Comparison of ENCODE assay signal across 15 cellular contexts in the genomic region with DNA sequence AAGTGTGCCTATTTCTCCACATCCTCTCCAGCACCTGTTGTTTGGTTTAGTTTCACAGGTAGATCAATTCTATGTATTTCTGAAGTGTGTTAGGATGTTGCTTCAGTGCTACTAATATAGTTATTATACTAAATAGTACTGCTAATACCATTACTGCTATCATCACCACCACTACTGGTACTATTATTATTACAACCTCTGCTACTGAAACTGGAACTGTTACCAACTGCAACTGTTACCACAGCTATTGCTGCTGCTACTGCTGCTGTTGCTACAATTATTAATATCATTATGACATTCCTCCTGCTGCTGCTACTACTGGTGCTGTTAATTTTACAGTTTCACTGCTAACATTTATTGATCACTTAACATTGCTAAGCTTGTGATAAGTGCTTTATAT. TPM values are rescaled to one million over a fixed set of nuclear protein-coding genes. Genes with fewer than 3 reads are reported as not detected.
DNase-seq lines count a peak whose midpoint lies in the region; ATAC-seq, FAIRE-seq and TF ChIP-seq lines count a peak whose summit lies in the region.
"Had no signal": no experiment of that assay in that cellular context is flagged by ENCODE, and none has a peak within 500 bp of the region (broad histone marks: within the 10 kb centered on the region; RNA-seq: fewer than 3 reads in every experiment).

No MANE protein-coding gene starts in this region.

- SMC1A ChIA-PET in GM12878 (lab: Charles Lee; ENCODE audit: uncharacterized antibody, unreplicated experiment) = interaction anchor here (1.3 kb wide), 1 partner anchor 29 kb away, joined by 3 read pairs; no protein-coding TSS in a partner anchor

- no peaks in the 10 kb centered on the region; a peak in 1 of 4 replicates for H3K27me3 ChIP-seq in GM12878 (replicated peaks in 1 of 2; ENCODE audit: control insufficient read depth in 2 of 2, insufficient read depth in 2 of 2, low read length in 1 of 2)
- no peaks in the 10 kb centered on the region for H3K27me3 ChIP-seq in SK-N-SH (ENCODE audit: insufficient read depth)

- H3K9me2 ChIP-seq in SK-N-SH = no peaks in the 10 kb centered on the region

- RAD21 ChIA-PET in GM12878 (lab: Charles Lee; ENCODE audit: unreplicated experiment) = no interaction called here

- TF ChIP-seq CTCF in GM12878 (IDR thresholded peaks at IDR 0.05 in 2 of 3, conservative IDR thresholded peaks at IDR 0.05 in 1 of 3; ENCODE audit: control insufficient read depth in 2 of 3, extremely low read depth in 1 of 3, insufficient read depth in 1 of 3, low read depth in 3 of 3, low read length in 3 of 3) (no peak), SK-N-SH (IDR thresholded peaks at IDR 0.05) (no peak)

- peak in 1 of 2 experiments; percentile 39; a peak in 1 of 4 replicates for TF ChIP-seq EP300 in GM12878 (IDR thresholded peaks at IDR 0.05; ENCODE audit: borderline replicate concordance in 1 of 2, control insufficient read depth in 1 of 2, low read depth in 2 of 2, low read length in 2 of 2)
- TF ChIP-seq EP300 in SK-N-SH (IDR thresholded peaks at IDR 0.05; ENCODE audit: borderline replicate concordance in 1 of 2, low read depth in 1 of 2, low read length in 1 of 2) = no peak

- H3K4me2 ChIP-seq in GM12878 (ENCODE audit: control insufficient read depth, insufficient read depth) (no peak overlapping the region), SK-N-SH (no peak overlapping the region)

- POLR2A ChIA-PET in GM12878 (lab: Charles Lee) (interaction anchor here (0.7 kb wide), 1 partner anchor 76 kb away, joined by 4 read pairs; no protein-coding TSS in a partner anchor), SK-N-SH (lab: Yijun Ruan, JAX) (no interaction called here)

- BruUV-seq in GM12878 (replicated peaks; lab: Mats Ljungman, UMichigan) = no TSS peak

- no peak overlapping the region for H2AFZ ChIP-seq in GM12878 (ENCODE audit: control insufficient read depth, low read depth, low read length)
- H2AFZ ChIP-seq in SK-N-SH (ENCODE audit: low read depth) = no peak overlapping the region

- no peak overlapping the region for H3K4me3 ChIP-seq in GM12878
- H3K4me3 ChIP-seq in SK-N-SH (ENCODE audit: low read depth in 2 of 2, low read length in 1 of 2) = no peak overlapping the region
- H3K4me3 ChIP-seq: lower lobe of right lung, skin epidermis, tibial artery had no signal

- H3K9ac ChIP-seq in GM12878 (ENCODE audit: control insufficient read depth, insufficient read depth, low read length) (no peak overlapping the region), SK-N-SH (no peak overlapping the region)

- in situ Hi-C loops in GM12878 (cut with MboI) = no loop called here

- peak; percentile 27 for FAIRE-seq in GM12878 (lab: Jason Lieb, UNC)

- no peak for TF ChIP-seq RAD21 in GM12878 (IDR thresholded peaks at IDR 0.05; ENCODE audit: insufficient read depth, low read depth, low read length)
- TF ChIP-seq RAD21 in SK-N-SH (IDR thresholded peaks at IDR 0.05; ENCODE audit: low read length) = no peak

- CTCF ChIA-PET in GM12878 (lab: Yijun Ruan, JAX) = interaction anchor here (1.2 to 3.2 kb wide), 5 partner anchors 9 to 279 kb away, joined by 3 to 17 read pairs (median 7); a partner anchor contains a TSS
- CTCF ChIA-PET in SK-N-SH (lab: Yijun Ruan, JAX) = interaction anchor here (3.6 to 3.7 kb wide), 2 partner anchors 10 to 31 kb away, joined by 15 to 19 read pairs; no protein-coding TSS in a partner anchor

- H3K27ac ChIP-seq in GM12878 (ENCODE audit: control insufficient read depth, insufficient read depth) (no peak overlapping the region), SK-N-SH (ENCODE audit: low read depth in 2 of 2, low read length in 1 of 2) (no peak overlapping the region)
- H3K27ac ChIP-seq: lower lobe of right lung, skin epidermis, tibial artery had no signal

- H4K20me1 ChIP-seq in GM12878 (ENCODE audit: control insufficient read depth, insufficient read depth) (no peaks in the 10 kb centered on the region), SK-N-SH (ENCODE audit: insufficient read depth) (no peaks in the 10 kb centered on the region)

- ATAC-seq in GM18907 (IDR thresholded peaks at IDR 0.05; ENCODE audit: unreplicated experiment) = peak; percentile 88
- ATAC-seq in GM21528 (IDR thresholded peaks at IDR 0.05; ENCODE audit: low FRiP score, unreplicated experiment) = peak; percentile 95
- ATAC-seq in HG03066 (IDR thresholded peaks at IDR 0.05; ENCODE audit: low read depth, unreplicated experiment) = peak; percentile 99
- peak; percentile 91 for ATAC-seq in GM12878
- ATAC-seq: lower lobe of right lung had no signal

- intact Hi-C loops in GM12878 (cut with micrococcal nuclease; ENCODE audit: unreplicated experiment) = no loop called here

- H3K36me3 ChIP-seq in GM12878 (ENCODE audit: control insufficient read depth in 2 of 2, insufficient read depth in 2 of 2, low read length in 1 of 2) (no peaks in the 10 kb centered on the region), SK-N-SH (replicated peaks in 1 of 2; ENCODE audit: control insufficient read depth in 1 of 2, insufficient read depth in 2 of 2, low read length in 1 of 2) (no peaks in the 10 kb centered on the region)
- H3K36me3 ChIP-seq: lower lobe of right lung, tibial artery had no signal

- no peaks in the 10 kb centered on the region for H3K79me2 ChIP-seq in GM12878 (ENCODE audit: control insufficient read depth, insufficient read depth, low read length)
- no peaks in the 10 kb centered on the region for H3K79me2 ChIP-seq in SK-N-SH (ENCODE audit: insufficient read depth)

- H3F3A ChIP-seq in SK-N-SH (replicated peaks; ENCODE audit: insufficient read depth) = no peaks in the 10 kb centered on the region

- H3K9me3 ChIP-seq in GM12878 (replicated peaks; ENCODE audit: control insufficient read depth, insufficient read depth, low read length) = no peaks in the 10 kb centered on the region
- no peaks in the 10 kb centered on the region for H3K9me3 ChIP-seq in SK-N-SH
- H3K9me3 ChIP-seq: lower lobe of right lung, tibial artery had no signal

- TF ChIP-seq POLR2A in GM12878 (IDR thresholded peaks at IDR 0.05; ENCODE audit: low read depth, low read length) = no peak

- H3K4me1 ChIP-seq in GM12878 (ENCODE audit: control insufficient read depth, insufficient read depth, low read length) = no peaks in the 10 kb centered on the region
- H3K4me1 ChIP-seq in SK-N-SH (ENCODE audit: control insufficient read depth in 1 of 2, insufficient read depth in 2 of 2, low read depth in 1 of 2, low read length in 1 of 2) = no peaks in the 10 kb centered on the region
- H3K4me1 ChIP-seq: lower lobe of right lung, tibial artery had no signal

- DNase-seq in GM12878 (ENCODE audit: low read depth, low spot score) (no peak), SK-N-SH (no peak), AG20443 (ENCODE audit: low spot score) (no peak), iPS-NIHi11 (ENCODE audit: low spot score) (no peak), hypothalamus (lab: John Stamatoyannopoulos, UW) (no peak)
- DNase-seq: erythroblast, H7, IMR-90, lower lobe of right lung, NCI-H1417 treated with DMSO at 0.1 percent for 48 hours, tibial artery had no signal

RNA-seq across cellular contexts. Expression of a gene that starts 8.3 kb away (rescaled TPM):
- total RNA-seq in GM12878 (2013; cell fraction: nucleolus; rRNA removed) = not detected in 2 replicates
- total RNA-seq in GM12878 (2014; rRNA removed) (0.06 TPM in 1 of 2 replicates, not detected in the other), GM12878 (2014; rRNA removed; fragmentation: Illumina TruSeq; extraction: Trizol) (0.05 and 0.09 TPM in 2 replicates), GM12878 (2021) (0.08 TPM in 1 of 2 replicates, not detected in the other)
- not detected for polyA plus RNA-seq in GM12878 (2011; ENCODE audit: low read depth)
- polyA plus RNA-seq in GM12878 (2011; rRNA removed) (not detected in 2 replicates), GM12878 (2014; fragmentation: Illumina TruSeq; extraction: Trizol) (0.04 TPM in 1 of 2 replicates, not detected in the other), GM12878 (2014; fragmentation: Nextera tagmentation; extraction: Ambion mirVana) (under 1 TPM; 0.11 to 0.13 TPM), GM12878 (2014; rRNA removed) (0.04 and 0.13 TPM in 2 replicates), GM12878 (2016; fragmentation: Nextera tagmentation; extraction: Ambion mirVana) (under 1 TPM; 0.09 to 0.20 TPM), SK-N-SH (2012; rRNA removed) (not detected in 2 replicates)
- not detected in 2 replicates for polyA plus RNA-seq in GM12878 (2011; cell fraction: cytosol; rRNA removed)
- polyA plus RNA-seq in GM12878 (2011; cell fraction: nucleus; rRNA removed) = not detected in 2 replicates
- polyA plus RNA-seq in GM12878 (2012) = 0.03 and 0.08 TPM in 2 replicates
- not detected in 2 replicates for polyA minus RNA-seq in GM12878 (2011; rRNA and poly(A)+ RNA removed)
- polyA minus RNA-seq in GM12878 (2011; cell fraction: cytosol; rRNA and poly(A)+ RNA removed) = not detected in 2 replicates
- not detected in 2 replicates for polyA minus RNA-seq in GM12878 (2011; cell fraction: nucleus; rRNA and poly(A)+ RNA removed)
- polyA plus RNA-seq in SK-N-SH (2012; cell fraction: cytosol; rRNA removed) = not detected in 2 replicates
- polyA plus RNA-seq in SK-N-SH (2012; cell fraction: nucleus; rRNA removed) = not detected in 2 replicates
- total RNA-seq: H7, IMR-90 had no signal
- polyA plus RNA-seq: IMR-90 had no signal

RNA-seq across cellular contexts. Expression of a gene that starts 46.0 kb away (rescaled TPM):
- total RNA-seq in GM12878 (2013; cell fraction: nucleolus; rRNA removed) = 74.1 and 86.4 TPM in 2 replicates
- 95.9 and 109 TPM in 2 replicates for total RNA-seq in GM12878 (2014; rRNA removed)
- 77.9 and 78.2 TPM in 2 replicates for total RNA-seq in GM12878 (2014; rRNA removed; fragmentation: Illumina TruSeq; extraction: Trizol)
- total RNA-seq in GM12878 (2021) = 95.7 and 98.3 TPM in 2 replicates
- polyA plus RNA-seq in GM12878 (2011; ENCODE audit: low read depth) = 42.4 TPM
- 244 and 334 TPM in 2 replicates for polyA plus RNA-seq in GM12878 (2011; rRNA removed)
- polyA plus RNA-seq in GM12878 (2011; cell fraction: cytosol; rRNA removed) = 123 and 129 TPM in 2 replicates
- polyA plus RNA-seq in GM12878 (2011; cell fraction: nucleus; rRNA removed) = 51.0 and 59.5 TPM in 2 replicates
- polyA plus RNA-seq in GM12878 (2012) = 62.8 and 88.5 TPM in 2 replicates
- polyA plus RNA-seq in GM12878 (2014; fragmentation: Illumina TruSeq; extraction: Trizol) = 139 and 158 TPM in 2 replicates
- polyA plus RNA-seq in GM12878 (2014; fragmentation: Nextera tagmentation; extraction: Ambion mirVana) = 100 to 1,000 TPM; 269 to 310 TPM
- 84.1 and 95.2 TPM in 2 replicates for polyA plus RNA-seq in GM12878 (2014; rRNA removed)
- polyA plus RNA-seq in GM12878 (2016; fragmentation: Nextera tagmentation; extraction: Ambion mirVana) = 100 to 1,000 TPM; 156 to 162 TPM
- polyA minus RNA-seq in GM12878 (2011; rRNA and poly(A)+ RNA removed) = 134 and 166 TPM in 2 replicates
- polyA minus RNA-seq in GM12878 (2011; cell fraction: cytosol; rRNA and poly(A)+ RNA removed) = 41.7 and 42.1 TPM in 2 replicates
- 21.5 and 32.9 TPM in 2 replicates for polyA minus RNA-seq in GM12878 (2011; cell fraction: nucleus; rRNA and poly(A)+ RNA removed)
- polyA plus RNA-seq in SK-N-SH (2012; rRNA removed) = 64.6 and 90.7 TPM in 2 replicates
- 101 and 122 TPM in 2 replicates for polyA plus RNA-seq in SK-N-SH (2012; cell fraction: cytosol; rRNA removed)
- polyA plus RNA-seq in SK-N-SH (2012; cell fraction: nucleus; rRNA removed) = 24.8 and 38.2 TPM in 2 replicates

RNA-seq across cellular contexts. Expression of a gene that starts 50.5 kb away (rescaled TPM):
- 154 and 155 TPM in 2 replicates for total RNA-seq in GM12878 (2013; cell fraction: nucleolus; rRNA removed)
- total RNA-seq in GM12878 (2014; rRNA removed) (77.0 and 95.8 TPM in 2 replicates), GM12878 (2014; rRNA removed; fragmentation: Illumina TruSeq; extraction: Trizol) (83.8 and 92.5 TPM in 2 replicates), GM12878 (2021) (72.5 and 73.9 TPM in 2 replicates)
- polyA plus RNA-seq in GM12878 (2011; ENCODE audit: low read depth) = 16.8 TPM
- polyA plus RNA-seq in GM12878 (2011; rRNA removed) (116 and 190 TPM in 2 replicates), GM12878 (2014; fragmentation: Illumina TruSeq; extraction: Trizol) (103 and 139 TPM in 2 replicates), GM12878 (2014; fragmentation: Nextera tagmentation; extraction: Ambion mirVana) (100 to 1,000 TPM; 106 to 131 TPM), GM12878 (2014; rRNA removed) (64.8 and 72.9 TPM in 2 replicates), GM12878 (2016; fragmentation: Nextera tagmentation; extraction: Ambion mirVana) (100 to 1,000 TPM; 100 to 108 TPM), SK-N-SH (2012; rRNA removed) (43.0 and 62.0 TPM in 2 replicates)
- 38.9 and 49.0 TPM in 2 replicates for polyA plus RNA-seq in GM12878 (2011; cell fraction: cytosol; rRNA removed)
- polyA plus RNA-seq in GM12878 (2011; cell fraction: nucleus; rRNA removed) = 102 and 104 TPM in 2 replicates
- 32.1 and 36.7 TPM in 2 replicates for polyA plus RNA-seq in GM12878 (2012)
- 38.1 and 50.0 TPM in 2 replicates for polyA minus RNA-seq in GM12878 (2011; rRNA and poly(A)+ RNA removed)
- 21.7 and 27.0 TPM in 2 replicates for polyA minus RNA-seq in GM12878 (2011; cell fraction: cytosol; rRNA and poly(A)+ RNA removed)
- 40.0 and 61.1 TPM in 2 replicates for polyA minus RNA-seq in GM12878 (2011; cell fraction: nucleus; rRNA and poly(A)+ RNA removed)
- 53.5 and 64.1 TPM in 2 replicates for polyA plus RNA-seq in SK-N-SH (2012; cell fraction: cytosol; rRNA removed)
- 50.1 and 92.6 TPM in 2 replicates for polyA plus RNA-seq in SK-N-SH (2012; cell fraction: nucleus; rRNA removed)
